In the genomic region with DNA sequence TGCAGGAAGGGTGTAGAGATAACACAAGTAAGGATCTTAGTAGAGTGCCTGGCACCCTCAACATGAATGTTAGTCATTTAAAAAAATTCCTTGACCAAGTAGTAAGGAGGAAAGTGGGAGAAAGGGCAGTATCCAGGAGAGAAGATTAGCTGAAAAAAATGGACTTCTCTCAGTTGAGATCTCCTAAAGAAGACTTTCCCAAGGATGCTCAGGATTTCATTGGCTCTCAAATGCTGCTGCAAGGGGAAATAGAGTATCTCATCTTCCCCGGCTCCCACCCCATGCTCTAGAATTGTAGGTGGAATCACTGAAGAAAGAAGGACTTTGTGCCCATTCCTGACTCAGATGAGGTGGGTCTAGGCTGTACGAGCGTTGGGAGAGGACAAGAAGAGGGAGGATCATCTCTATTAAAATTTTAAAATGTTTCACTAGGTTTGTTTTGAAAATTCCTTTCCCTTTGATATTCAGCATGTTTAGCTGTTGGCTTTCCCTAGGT, we compare ENCODE assay signal across 25 cellular contexts.
DNase-seq lines count a peak whose midpoint lies in the region; ATAC-seq and TF ChIP-seq lines count a peak whose summit lies in the region.
"Had no signal": no experiment of that assay in that cellular context is flagged by ENCODE, and none has a peak within 500 bp of the region (broad histone marks: within the 10 kb centered on the region; RNA-seq: fewer than 3 reads in every experiment).

No MANE protein-coding gene starts in this region.

- H3K36me3 Mint-ChIP-seq in activated CD4-positive, alpha-beta T cell treated with anti-CD3 and anti-CD28 coated beads, Interleukin-2, amount 10 ng/mL, durations not matched to agents 7 days and 5 days (ENCODE audit: low read depth) = no peaks in the 10 kb centered on the region
- H3K36me3 Mint-ChIP-seq: CD14-positive monocyte; CD4-positive, alpha-beta memory T cell; CD4-positive, CD25-positive, alpha-beta regulatory T cell; CD8-positive, alpha-beta memory T cell had no signal

- TF ChIP-seq EP300 in esophagus muscularis mucosa (IDR thresholded peaks at IDR 0.05) = no peak

- ATAC-seq in GM21717 (IDR thresholded peaks at IDR 0.05; ENCODE audit: unreplicated experiment) = no peak
- ATAC-seq: A549, GM12878 had no signal

- no peak for TF ChIP-seq POLR2A in esophagus muscularis mucosa (IDR thresholded peaks at IDR 0.05; ENCODE audit: low read depth)

- peak; percentile 93 for DNase-seq in BE2C
- peak; percentile 97 for DNase-seq in SK-N-DZ (ENCODE audit: low spot score)
- DNase-seq in esophagus muscularis mucosa (ENCODE audit: extremely low spot score) = peak; percentile 47
- no peak for DNase-seq in cortex of kidney (lab: John Stamatoyannopoulos, UW)
- no peak for DNase-seq in activated CD4-positive, alpha-beta T cell treated with anti-CD3 and anti-CD28 coated beads, Interleukin-2, amount 10 ng/mL, durations not matched to agents 7 days and 5 days
- DNase-seq: AML-193; C1 segment of cervical spinal cord; CD4-positive, alpha-beta memory T cell; CD4-positive, CD25-positive, alpha-beta regulatory T cell; CD8-positive, alpha-beta memory T cell; COR-L47; DMS 273 treated with DMSO at 0.1 percent for 48 hours; DMS153; DMS53; DMS79; DND-41; EL; GDM1 had no signal

- H3K4me1 ChIP-seq in BE2C = peaks cover 11% of the 10 kb centered on the region
- no peaks in the 10 kb centered on the region for H3K4me1 ChIP-seq in esophagus muscularis mucosa
- H3K4me1 ChIP-seq: A549, BLaER1 had no signal

- CTCF ChIA-PET in activated CD4-positive, alpha-beta T cell treated with anti-CD3 and anti-CD28 coated beads, Interleukin-2, amount 10 ng/mL, durations not matched to agents 7 days and 5 days (lab: Charles Lee) = interaction anchor here (1.2 kb wide), 1 partner anchor 11 kb away, joined by 3 read pairs; no protein-coding TSS in a partner anchor

- H3K9me3 ChIP-seq in BE2C = peaks cover 25% of the 10 kb centered on the region
- peaks cover 0 to 3% (median 0%) of the 10 kb centered on the region in 4 donors for H3K9me3 ChIP-seq in esophagus muscularis mucosa
- H3K9me3 ChIP-seq: BLaER1 had no signal

- no peaks in the 10 kb centered on the region for H3K27me3 Mint-ChIP-seq in activated CD4-positive, alpha-beta T cell treated with anti-CD3 and anti-CD28 coated beads, Interleukin-2, amount 10 ng/mL, durations not matched to agents 7 days and 5 days
- H3K27me3 Mint-ChIP-seq: B cell; CD4-positive, alpha-beta memory T cell; CD4-positive, CD25-positive, alpha-beta regulatory T cell; CD8-positive, alpha-beta memory T cell had no signal

- no peaks in the 10 kb centered on the region for H3K9me3 Mint-ChIP-seq in activated CD4-positive, alpha-beta T cell treated with anti-CD3 and anti-CD28 coated beads, Interleukin-2, amount 10 ng/mL, durations not matched to agents 7 days and 5 days

- 89% methylated on average over 3 of the region's 3 CpGs for WGBS in esophagus muscularis mucosa

- no peak overlapping the region for H3K27ac Mint-ChIP-seq in activated CD4-positive, alpha-beta T cell treated with anti-CD3 and anti-CD28 coated beads, Interleukin-2, amount 10 ng/mL, durations not matched to agents 7 days and 5 days
- H3K27ac Mint-ChIP-seq: B cell; CD14-positive monocyte; CD4-positive, alpha-beta memory T cell; CD4-positive, CD25-positive, alpha-beta regulatory T cell; CD8-positive, alpha-beta memory T cell had no signal

- no peaks in the 10 kb centered on the region for H3K36me3 ChIP-seq in BE2C
- no peaks in the 10 kb centered on the region for H3K36me3 ChIP-seq in esophagus muscularis mucosa
- H3K36me3 ChIP-seq: BLaER1 had no signal

- no peaks in the 10 kb centered on the region for H3K4me1 Mint-ChIP-seq in activated CD4-positive, alpha-beta T cell treated with anti-CD3 and anti-CD28 coated beads, Interleukin-2, amount 10 ng/mL, durations not matched to agents 7 days and 5 days
- H3K4me1 Mint-ChIP-seq: B cell; CD14-positive monocyte; CD4-positive, alpha-beta memory T cell; CD8-positive, alpha-beta memory T cell had no signal

- H3K27me3 ChIP-seq in BE2C (no peaks in the 10 kb centered on the region), esophagus muscularis mucosa (peaks cover 0 to 14% (median 0%) of the 10 kb centered on the region in 4 donors)
- H3K27me3 ChIP-seq: BLaER1 had no signal

- POLR2A ChIA-PET in activated CD4-positive, alpha-beta T cell treated with anti-CD3 and anti-CD28 coated beads, Interleukin-2, amount 10 ng/mL, durations not matched to agents 7 days and 5 days (lab: Charles Lee) = no interaction called here

- no peak overlapping the region for H3K27ac ChIP-seq in esophagus muscularis mucosa (replicated peaks in 1 of 4)
- H3K27ac ChIP-seq: 22Rv1, A549, BLaER1 had no signal

- no peak overlapping the region for H3K4me3 ChIP-seq in BE2C (ENCODE audit: low read depth, low read length)
- no peak overlapping the region for H3K4me3 ChIP-seq in esophagus muscularis mucosa
- H3K4me3 ChIP-seq: A549, BLaER1, GM12878 had no signal

- no peak for TF ChIP-seq CTCF in BE2C (IDR thresholded peaks at IDR 0.05; ENCODE audit: low read depth, low read length)
- no peak for TF ChIP-seq CTCF in esophagus muscularis mucosa (IDR thresholded peaks at IDR 0.05)

- intact Hi-C loops in esophagus muscularis mucosa (cut with DNase I) = no loop called here

- H3K4me3 Mint-ChIP-seq in activated CD4-positive, alpha-beta T cell treated with anti-CD3 and anti-CD28 coated beads, Interleukin-2, amount 10 ng/mL, durations not matched to agents 7 days and 5 days = no peak overlapping the region
- H3K4me3 Mint-ChIP-seq: B cell; CD14-positive monocyte; CD4-positive, alpha-beta memory T cell; CD4-positive, CD25-positive, alpha-beta regulatory T cell; CD8-positive, alpha-beta memory T cell had no signal

Comparison
In these comparisons a context has a peak if more than half of its experiments do, and no peak if none do; other contexts are left out.
1. DNase-seq: peak in BE2C (single experiment), SK-N-DZ (single experiment) and esophagus muscularis mucosa (single experiment); none in cortex of kidney (single experiment) and activated CD4-positive, alpha-beta T cell treated with anti-CD3 and anti-CD28 coated beads, Interleukin-2, amount 10 ng/mL, durations not matched to agents 7 days and 5 days (single experiment).